ENCODE assay signal across 8 cellular contexts in the genomic region with DNA sequence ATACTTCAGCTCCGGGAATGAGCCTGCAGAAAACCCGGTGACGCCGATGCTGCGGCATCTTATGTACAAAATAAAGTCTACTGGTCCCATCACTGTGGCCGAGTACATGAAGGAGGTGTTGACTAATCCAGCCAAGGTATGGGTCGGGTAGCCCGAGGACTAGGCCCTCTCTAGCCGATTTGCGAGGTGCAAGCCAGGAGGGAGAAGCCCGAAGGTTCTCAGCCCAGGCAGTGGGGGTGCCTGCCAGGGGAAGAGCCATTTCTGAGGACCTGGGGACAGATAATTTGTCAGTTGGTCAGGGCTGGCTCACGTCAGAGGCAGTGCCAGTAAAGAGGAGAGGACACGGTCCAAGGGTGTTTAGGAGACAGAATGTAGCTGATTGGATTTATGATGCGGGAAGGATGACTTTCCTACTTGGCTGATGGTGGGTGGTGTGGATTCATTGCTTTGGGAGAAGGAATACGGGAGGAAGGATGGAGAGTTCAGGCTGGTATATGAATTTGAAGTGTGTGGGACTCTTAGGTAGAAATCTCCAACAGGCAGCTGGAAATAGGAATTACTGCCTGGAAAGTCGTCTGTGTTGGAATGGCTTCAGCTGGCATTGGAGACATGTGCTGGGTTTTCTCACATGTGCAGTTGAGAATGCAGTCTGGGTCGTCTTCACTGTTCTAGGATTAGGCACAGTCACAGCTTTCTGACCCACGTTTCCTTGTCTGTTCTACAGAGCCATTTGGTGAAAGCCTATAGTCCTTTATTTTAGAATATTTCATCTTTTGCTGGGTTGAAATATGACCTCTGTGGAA. TPM values are rescaled to one million over a fixed set of nuclear protein-coding genes. Genes with fewer than 3 reads are reported as not detected.
A peak's percentile ranks its signal among the peaks of the same experiment; 100 is the strongest.
DNase-seq lines count a peak whose midpoint lies in the region; ATAC-seq and TF ChIP-seq lines count a peak whose summit lies in the region.

No MANE protein-coding gene starts in this region.

- no peak overlapping the region for H3K4me3 Mint-ChIP-seq in activated CD4-positive, alpha-beta T cell treated with anti-CD3 and anti-CD28 coated beads, Interleukin-2, amount 10 ng/mL, durations not matched to agents 7 days and 5 days

- H3K27ac ChIP-seq in Karpas-422 (ENCODE audit: low read length) (peak overlapping the region; percentile 44; the same call in 1 of the 2 replicates), mammary epithelial cell (ENCODE audit: insufficient read depth, low read depth, low read length) (peak overlapping the region; percentile 81), thyroid gland (peak overlapping the region in 2 of 3 donors; percentile 90 to 91)

- dilution Hi-C loops in mammary epithelial cell (cut with HindIII; ENCODE audit: low sequenced_read_pairs): no loop called here

- CTCF ChIA-PET in activated CD4-positive, alpha-beta T cell treated with anti-CD3 and anti-CD28 coated beads, Interleukin-2, amount 10 ng/mL, durations not matched to agents 7 days and 5 days (lab: Charles Lee): interaction anchor here (0.9 to 1.4 kb wide), 4 partner anchors 15 to 120 kb away, joined by 3 to 6 read pairs (median 4); a partner anchor contains a TSS
- CTCF ChIA-PET in mammary epithelial cell (lab: Charles Lee; ENCODE audit: low non-redundant PET): no interaction called here

- WGBS in mammary epithelial cell (ENCODE audit: low coverage, missing lambda C conversion rate): 6% methylated on average over 10 of the region's 18 CpGs
- WGBS in thyroid gland, 2 donors: 15% methylated on average over 16 to 18 of the region's 18 CpGs

- H3K4me2 ChIP-seq in Karpas-422 (ENCODE audit: low read depth, low read length, poor library complexity, severe bottlenecking) (peak overlapping the region; percentile 96), mammary epithelial cell (ENCODE audit: insufficient read depth, low read depth, low read length) (peak overlapping the region; percentile 92)

- H3K27me3 Mint-ChIP-seq in activated CD4-positive, alpha-beta T cell treated with anti-CD3 and anti-CD28 coated beads, Interleukin-2, amount 10 ng/mL, durations not matched to agents 7 days and 5 days: no peaks in the 10 kb centered on the region

- no peaks in the 10 kb centered on the region for H3K9me2 ChIP-seq in Karpas-422 (replicated peaks; ENCODE audit: insufficient read depth, low read length)

- no TSS peak for BruUV-seq in mammary epithelial cell (replicated peaks; lab: Mats Ljungman, UMichigan)

- peaks cover 24% of the 10 kb centered on the region for H3K4me1 Mint-ChIP-seq in activated CD4-positive, alpha-beta T cell treated with anti-CD3 and anti-CD28 coated beads, Interleukin-2, amount 10 ng/mL, durations not matched to agents 7 days and 5 days

- POLR2A ChIA-PET in activated CD4-positive, alpha-beta T cell treated with anti-CD3 and anti-CD28 coated beads, Interleukin-2, amount 10 ng/mL, durations not matched to agents 7 days and 5 days (lab: Charles Lee): no interaction called here

- TF ChIP-seq CTCF in mammary epithelial cell (conservative IDR thresholded peaks at IDR 0.05 in 1 of 2, IDR thresholded peaks at IDR 0.05 in 1 of 2; ENCODE audit: extremely low read depth in 1 of 2, insufficient read depth in 1 of 2, low read depth in 1 of 2, low read length in 2 of 2) (no peak), thyroid gland (IDR thresholded peaks at IDR 0.05) (no peak)

- H3K9me3 ChIP-seq in Karpas-422 (ENCODE audit: low read length) (no peaks in the 10 kb centered on the region), mammary epithelial cell (replicated peaks; ENCODE audit: insufficient read depth, low read length) (no peaks in the 10 kb centered on the region), thyroid gland (no peaks in the 10 kb centered on the region)

- no peak for ATAC-seq in GM19328 (IDR thresholded peaks at IDR 0.05; ENCODE audit: unreplicated experiment)

- peaks cover 30% of the 10 kb centered on the region for H3K36me3 ChIP-seq in Karpas-422 (ENCODE audit: insufficient read depth, low read length)
- H3K36me3 ChIP-seq in mammary epithelial cell (ENCODE audit: insufficient read depth, low read length): peaks cover 12% of the 10 kb centered on the region
- H3K36me3 ChIP-seq in thyroid gland: peaks cover 9 to 10% of the 10 kb centered on the region in 2 donors

- H3K79me2 ChIP-seq in Karpas-422 (ENCODE audit: low read length) (peaks cover 96% of the 10 kb centered on the region), mammary epithelial cell (ENCODE audit: insufficient read depth, low read length) (peaks cover 82% of the 10 kb centered on the region)

- no peak for TF ChIP-seq POLR2A in thyroid gland (IDR thresholded peaks at IDR 0.05)

- peaks cover 27% of the 10 kb centered on the region for H3K36me3 Mint-ChIP-seq in activated CD4-positive, alpha-beta T cell treated with anti-CD3 and anti-CD28 coated beads, Interleukin-2, amount 10 ng/mL, durations not matched to agents 7 days and 5 days (ENCODE audit: low read depth)

- intact Hi-C loops in mammary epithelial cell (cut with micrococcal nuclease): loop anchor here (2.0 kb wide), 1 partner anchor 90 kb away; no protein-coding TSS in a partner anchor
- intact Hi-C loops in thyroid gland (cut with DNase I): no loop called here

- H2AFZ ChIP-seq in Karpas-422 (ENCODE audit: low read length): peak overlapping the region; percentile 93; the same call in 1 of the 2 replicates
- H2AFZ ChIP-seq in mammary epithelial cell (ENCODE audit: low read depth, low read length): peak overlapping the region; percentile 94

- H4K20me1 ChIP-seq in Karpas-422 (ENCODE audit: insufficient read depth, low read depth, low read length): peaks cover 27% of the 10 kb centered on the region
- H4K20me1 ChIP-seq in mammary epithelial cell (ENCODE audit: insufficient read depth, low read length): no peaks in the 10 kb centered on the region

- DNase-seq in activated CD4-positive, alpha-beta T cell treated with anti-CD3 and anti-CD28 coated beads for 48 hours: peak; percentile 20
- DNase-seq in activated CD4-positive, alpha-beta T cell treated with anti-CD3 and anti-CD28 coated beads, Interleukin-2, amount 10 ng/mL, durations not matched to agents 7 days and 5 days: no peak
- peak; percentile 58 for DNase-seq in Karpas-422
- peak; percentile 38 for DNase-seq in mammary epithelial cell
- peak; percentile 81 for DNase-seq in left kidney (ENCODE audit: low read depth, low spot score)
- peak in 1 of 2 donors; percentile 12 for DNase-seq in thyroid gland
- no peak for DNase-seq in NCI-H2107 treated with DMSO at 0.1 percent for 48 hours (lab: John Stamatoyannopoulos, UW; ENCODE audit: unreplicated experiment)

- in situ Hi-C loops in mammary epithelial cell (cut with MboI; ENCODE audit: low sequenced_read_pairs in 2 of 2): no loop called here

- peak overlapping the region; percentile 86 for H3K9ac ChIP-seq in Karpas-422 (ENCODE audit: low read length)
- peak overlapping the region; percentile 87 for H3K9ac ChIP-seq in mammary epithelial cell (ENCODE audit: insufficient read depth, low read length)

- H3K9me3 Mint-ChIP-seq in activated CD4-positive, alpha-beta T cell treated with anti-CD3 and anti-CD28 coated beads, Interleukin-2, amount 10 ng/mL, durations not matched to agents 7 days and 5 days: peaks cover 3% of the 10 kb centered on the region

- H3K27me3 ChIP-seq in Karpas-422 (ENCODE audit: low read length) (no peaks in the 10 kb centered on the region), mammary epithelial cell (ENCODE audit: insufficient read depth, low read length) (no peaks in the 10 kb centered on the region), thyroid gland (no peaks in the 10 kb centered on the region)

- no peak overlapping the region for H3K27ac Mint-ChIP-seq in activated CD4-positive, alpha-beta T cell treated with anti-CD3 and anti-CD28 coated beads, Interleukin-2, amount 10 ng/mL, durations not matched to agents 7 days and 5 days

- H3K4me1 ChIP-seq in Karpas-422 (ENCODE audit: low read length): peaks cover 28% of the 10 kb centered on the region
- peaks cover 13% of the 10 kb centered on the region for H3K4me1 ChIP-seq in mammary epithelial cell (ENCODE audit: insufficient read depth, low read length)
- peaks cover 26 to 27% of the 10 kb centered on the region in 2 donors for H3K4me1 ChIP-seq in thyroid gland

- H3K4me3 ChIP-seq in Karpas-422 (ENCODE audit: low read length) (peak overlapping the region; percentile 93), mammary epithelial cell (replicated peaks in 1 of 3; ENCODE audit: insufficient read depth in 1 of 3, low read depth in 2 of 3, low read length in 3 of 3) (peak overlapping the region; percentile 80 to 95 (median 87)), thyroid gland (replicated peaks in 1 of 3) (peak overlapping the region; percentile 62 to 100 (median 95))

RNA-seq across cellular contexts. Expression of a gene that starts 0.9 kb away (rescaled TPM):
- total RNA-seq in activated CD4-positive, alpha-beta T cell treated with anti-CD3 and anti-CD28 coated beads, Interleukin-2, amount 10 ng/mL, durations not matched to agents 7 days and 5 days: 10 to 100 TPM; 17.9 to 21.7 TPM
- 28.4 and 42.2 TPM in 2 replicates for total RNA-seq in Karpas-422 (2014; rRNA removed; shearing (Covaris generic); ENCODE audit: low replicate concordance)
- total RNA-seq in mammary epithelial cell (10 to 100 TPM in 1 of 2 donors, 1 to 10 TPM in 1; 9.3 to 16.5 TPM), thyroid gland (10 to 100 TPM; 11.5 to 23.1 (median 19.1) TPM)
- 9.8 TPM for polyA plus RNA-seq in mammary epithelial cell
- polyA minus RNA-seq in mammary epithelial cell: 24.5 TPM

RNA-seq across cellular contexts. Expression of a gene that starts 0.9 kb away (rescaled TPM):
- 10 to 100 TPM; 53.5 to 56.9 TPM for total RNA-seq in activated CD4-positive, alpha-beta T cell treated with anti-CD3 and anti-CD28 coated beads, Interleukin-2, amount 10 ng/mL, durations not matched to agents 7 days and 5 days
- 38.5 and 48.2 TPM in 2 replicates for total RNA-seq in Karpas-422 (2014; rRNA removed; shearing (Covaris generic); ENCODE audit: low replicate concordance)
- 10 to 100 TPM; 30.2 to 58.7 TPM for total RNA-seq in mammary epithelial cell
- polyA plus RNA-seq in mammary epithelial cell: 14.6 TPM
- polyA minus RNA-seq in mammary epithelial cell: 19.4 TPM
- total RNA-seq in thyroid gland: 10 to 100 TPM; 31.4 to 46.1 (median 34.5) TPM

RNA-seq across cellular contexts. Expression of a gene that starts 36.0 kb away (rescaled TPM):
- 10 to 100 TPM; 37.5 to 38.5 TPM for total RNA-seq in activated CD4-positive, alpha-beta T cell treated with anti-CD3 and anti-CD28 coated beads, Interleukin-2, amount 10 ng/mL, durations not matched to agents 7 days and 5 days
- 20.8 and 31.0 TPM in 2 replicates for total RNA-seq in Karpas-422 (2014; rRNA removed; shearing (Covaris generic); ENCODE audit: low replicate concordance)
- 10 to 100 TPM; 15.2 to 41.5 TPM for total RNA-seq in mammary epithelial cell
- polyA plus RNA-seq in mammary epithelial cell: 29.1 TPM
- 20.3 TPM for polyA minus RNA-seq in mammary epithelial cell
- 10 to 100 TPM; 21.0 to 34.2 (median 29.3) TPM for total RNA-seq in thyroid gland

RNA-seq across cellular contexts. Expression of a gene that starts 43.9 kb away (rescaled TPM):
- not detected for total RNA-seq in activated CD4-positive, alpha-beta T cell treated with anti-CD3 and anti-CD28 coated beads, Interleukin-2, amount 10 ng/mL, durations not matched to agents 7 days and 5 days
- not detected in 2 replicates for total RNA-seq in Karpas-422 (2014; rRNA removed; shearing (Covaris generic); ENCODE audit: low replicate concordance)
- total RNA-seq in mammary epithelial cell: not detected
- not detected for polyA plus RNA-seq in mammary epithelial cell
- not detected for polyA minus RNA-seq in mammary epithelial cell
- total RNA-seq in thyroid gland: not detected

Comparison
In these comparisons a context has a peak if more than half of its experiments do, and no peak if none do; other contexts are left out.
1. DNase-seq: peak in activated CD4-positive, alpha-beta T cell treated with anti-CD3 and anti-CD28 coated beads for 48 hours (single experiment), Karpas-422 (single experiment), mammary epithelial cell (single experiment) and left kidney (single experiment); none in activated CD4-positive, alpha-beta T cell treated with anti-CD3 and anti-CD28 coated beads, Interleukin-2, amount 10 ng/mL, durations not matched to agents 7 days and 5 days (single experiment) and NCI-H2107 treated with DMSO at 0.1 percent for 48 hours (single experiment).
2. Peak in every context shown above with its lines, with median percentiles within 50 percentile points of each other: H3K27ac ChIP-seq and H3K4me3 ChIP-seq.